ENCODE assay signal across 1 cellular context in the genomic region with DNA sequence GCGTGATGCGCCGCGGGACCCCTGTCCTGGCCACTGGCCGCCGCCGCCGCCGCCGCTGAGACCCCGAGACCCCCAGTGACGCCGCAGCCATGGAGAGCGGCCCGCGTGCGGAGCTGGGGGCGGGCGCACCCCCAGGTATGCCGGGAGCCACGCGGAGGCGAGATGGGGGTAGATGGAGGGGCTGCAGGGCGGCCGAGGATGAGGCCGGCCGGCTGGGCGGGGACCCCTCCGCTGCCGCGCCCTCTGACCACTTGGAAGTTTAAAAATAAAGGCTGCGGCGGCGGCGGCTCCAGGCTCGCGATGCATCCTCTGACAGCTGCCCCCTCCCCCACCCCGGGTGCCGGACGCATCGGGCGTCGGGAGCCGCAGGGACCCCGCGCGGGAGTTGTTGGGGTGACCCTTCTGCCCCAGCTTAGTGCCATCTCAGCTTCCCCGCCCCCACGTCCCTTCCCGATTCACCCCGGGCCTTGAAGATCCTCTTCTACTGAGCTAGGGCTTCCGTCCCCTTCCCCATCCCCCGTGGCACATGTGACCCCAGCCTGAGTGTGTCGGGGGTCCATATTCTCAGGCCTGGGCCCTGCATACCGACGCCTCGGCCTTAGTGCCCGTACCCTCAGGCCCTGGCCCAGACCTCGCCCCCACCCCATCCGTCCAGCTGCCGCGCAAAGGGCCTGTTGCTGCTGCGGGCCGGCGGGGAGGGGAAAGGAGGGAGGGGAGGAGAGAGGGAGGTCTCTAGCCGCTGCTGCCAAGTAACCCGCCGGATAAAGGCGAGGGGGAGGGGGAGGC.
TF ChIP-seq lines count a peak whose summit lies in the region.

No MANE protein-coding gene starts in this region.

TF ChIP-seq in HEK293, 187 proteins besides CTCF, POLR2A, EP300 and RAD21 (continued from another document and continues in another):
- TF ChIP-seq, protein P1, sequence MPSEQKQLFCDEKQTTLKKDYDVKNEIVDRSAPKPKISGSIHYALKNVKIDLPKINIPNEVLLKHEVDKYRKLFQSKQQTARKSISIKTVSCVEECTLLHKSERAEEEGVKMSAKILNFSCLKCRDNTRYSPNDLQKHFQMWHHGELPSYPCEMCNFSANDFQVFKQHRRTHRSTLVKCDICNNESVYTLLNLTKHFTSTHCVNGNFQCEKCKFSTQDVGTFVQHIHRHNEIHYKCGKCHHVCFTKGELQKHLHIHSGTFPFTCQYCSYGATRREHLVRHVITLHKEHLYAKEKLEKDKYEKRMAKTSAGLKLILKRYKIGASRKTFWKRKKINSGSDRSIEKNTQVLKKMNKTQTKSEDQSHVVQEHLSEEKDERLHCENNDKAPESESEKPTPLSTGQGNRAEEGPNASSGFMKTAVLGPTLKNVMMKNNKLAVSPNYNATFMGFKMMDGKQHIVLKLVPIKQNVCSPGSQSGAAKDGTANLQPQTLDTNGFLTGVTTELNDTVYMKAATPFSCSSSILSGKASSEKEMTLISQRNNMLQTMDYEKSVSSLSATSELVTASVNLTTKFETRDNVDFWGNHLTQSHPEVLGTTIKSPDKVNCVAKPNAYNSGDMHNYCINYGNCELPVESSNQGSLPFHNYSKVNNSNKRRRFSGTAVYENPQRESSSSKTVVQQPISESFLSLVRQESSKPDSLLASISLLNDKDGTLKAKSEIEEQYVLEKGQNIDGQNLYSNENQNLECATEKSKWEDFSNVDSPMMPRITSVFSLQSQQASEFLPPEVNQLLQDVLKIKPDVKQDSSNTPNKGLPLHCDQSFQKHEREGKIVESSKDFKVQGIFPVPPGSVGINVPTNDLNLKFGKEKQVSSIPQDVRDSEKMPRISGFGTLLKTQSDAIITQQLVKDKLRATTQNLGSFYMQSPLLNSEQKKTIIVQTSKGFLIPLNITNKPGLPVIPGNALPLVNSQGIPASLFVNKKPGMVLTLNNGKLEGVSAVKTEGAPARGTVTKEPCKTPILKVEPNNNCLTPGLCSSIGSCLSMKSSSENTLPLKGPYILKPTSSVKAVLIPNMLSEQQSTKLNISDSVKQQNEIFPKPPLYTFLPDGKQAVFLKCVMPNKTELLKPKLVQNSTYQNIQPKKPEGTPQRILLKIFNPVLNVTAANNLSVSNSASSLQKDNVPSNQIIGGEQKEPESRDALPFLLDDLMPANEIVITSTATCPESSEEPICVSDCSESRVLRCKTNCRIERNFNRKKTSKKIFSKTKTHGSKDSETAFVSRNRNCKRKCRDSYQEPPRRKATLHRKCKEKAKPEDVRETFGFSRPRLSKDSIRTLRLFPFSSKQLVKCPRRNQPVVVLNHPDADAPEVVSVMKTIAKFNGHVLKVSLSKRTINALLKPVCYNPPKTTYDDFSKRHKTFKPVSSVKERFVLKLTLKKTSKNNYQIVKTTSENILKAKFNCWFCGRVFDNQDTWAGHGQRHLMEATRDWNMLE (tag by site-specific recombination; conservative IDR thresholded peaks at IDR 0.05; ENCODE audit: low read depth), result no peak
- TF ChIP-seq ELK4 (IDR thresholded peaks at IDR 0.05; ENCODE audit: borderline replicate concordance, low read depth, low read length) (no peak), ZNF677 (tag by site-specific recombination; IDR thresholded peaks at IDR 0.05) (no peak), ZNF501 (tag by site-specific recombination; IDR thresholded peaks at IDR 0.05) (peak; percentile 95), FEZF1 (tag by site-specific recombination; IDR thresholded peaks at IDR 0.05) (no peak), ZFP41 (tag by site-specific recombination; IDR thresholded peaks at IDR 0.05; ENCODE audit: borderline replicate concordance) (no peak), ZNF174 (tag by site-specific recombination; IDR thresholded peaks at IDR 0.05) (no peak), BCL11A (tag by site-specific recombination; IDR thresholded peaks at IDR 0.05; ENCODE audit: low read depth) (peak; percentile 85; the same call in 1 of the 2 replicates), ZNF335 (tag by site-specific recombination; conservative IDR thresholded peaks at IDR 0.05) (peak; percentile 79), ZNF292 (tag by site-specific recombination; IDR thresholded peaks at IDR 0.05; ENCODE audit: borderline replicate concordance, low read depth) (no peak), ZNF223 (tag by site-specific recombination; IDR thresholded peaks at IDR 0.05) (no peak), ZNF2 (tag by site-specific recombination; IDR thresholded peaks at IDR 0.05) (peak; percentile 61; the same call in 1 of the 2 replicates), ZNF549 (tag by site-specific recombination; IDR thresholded peaks at IDR 0.05) (no peak), ZNF138 (tag by site-specific recombination; IDR thresholded peaks at IDR 0.05; ENCODE audit: borderline replicate concordance) (no peak), OSR2 (tag by site-specific recombination; IDR thresholded peaks at IDR 0.05) (no peak), ZNF510 (tag by site-specific recombination; IDR thresholded peaks at IDR 0.05; ENCODE audit: insufficient replicate concordance) (no peak), KLF17 (tag by site-specific recombination; IDR thresholded peaks at IDR 0.05) (peak; percentile 59; the same call in 1 of the 2 replicates), ZNF26 (tag by site-specific recombination; IDR thresholded peaks at IDR 0.05) (no peak), ZBTB11 (tag by site-specific recombination; conservative IDR thresholded peaks at IDR 0.05; ENCODE audit: low read depth) (peak; percentile 35; the same call in 1 of the 2 replicates), PBX3 (CRISPR knock-in tag; IDR thresholded peaks at IDR 0.05) (no peak), ZNF394 (tag by site-specific recombination; IDR thresholded peaks at IDR 0.05; ENCODE audit: borderline replicate concordance) (peak; percentile 36; the same call in 1 of the 2 replicates), ZNF114 (tag by site-specific recombination; IDR thresholded peaks at IDR 0.05) (no peak), ZNF76 (tag by site-specific recombination; IDR thresholded peaks at IDR 0.05; ENCODE audit: borderline replicate concordance, low read depth) (peak; percentile 79), ZBTB6 (tag by site-specific recombination; IDR thresholded peaks at IDR 0.05) (0 out of 2 replicates have a peak, but pooled peaks have one; percentile 13), ZNF843 (tag by site-specific recombination; IDR thresholded peaks at IDR 0.05) (0 out of 2 replicates have a peak, but pooled peaks have one; percentile 54), ZBTB48 (tag by site-specific recombination; IDR thresholded peaks at IDR 0.05) (no peak; the same call in none of the 2 replicates), ZNF391 (tag by site-specific recombination; IDR thresholded peaks at IDR 0.05; ENCODE audit: borderline replicate concordance, low read depth) (no peak), ZNF610 (tag by site-specific recombination; IDR thresholded peaks at IDR 0.05; ENCODE audit: borderline replicate concordance) (no peak), ZBTB8A (tag by site-specific recombination; IDR thresholded peaks at IDR 0.05) (peak; percentile 63), SCRT2 (tag by site-specific recombination; IDR thresholded peaks at IDR 0.05) (peak; percentile 100), ZNF140 (tag by site-specific recombination; IDR thresholded peaks at IDR 0.05) (no peak), SP3 (tag by site-specific recombination; IDR thresholded peaks at IDR 0.05) (peak; percentile 76), GLI4 (tag by site-specific recombination; IDR thresholded peaks at IDR 0.05) (no peak), IKZF3 (tag by site-specific recombination; IDR thresholded peaks at IDR 0.05) (no peak)
- TF ChIP-seq, protein P2, sequence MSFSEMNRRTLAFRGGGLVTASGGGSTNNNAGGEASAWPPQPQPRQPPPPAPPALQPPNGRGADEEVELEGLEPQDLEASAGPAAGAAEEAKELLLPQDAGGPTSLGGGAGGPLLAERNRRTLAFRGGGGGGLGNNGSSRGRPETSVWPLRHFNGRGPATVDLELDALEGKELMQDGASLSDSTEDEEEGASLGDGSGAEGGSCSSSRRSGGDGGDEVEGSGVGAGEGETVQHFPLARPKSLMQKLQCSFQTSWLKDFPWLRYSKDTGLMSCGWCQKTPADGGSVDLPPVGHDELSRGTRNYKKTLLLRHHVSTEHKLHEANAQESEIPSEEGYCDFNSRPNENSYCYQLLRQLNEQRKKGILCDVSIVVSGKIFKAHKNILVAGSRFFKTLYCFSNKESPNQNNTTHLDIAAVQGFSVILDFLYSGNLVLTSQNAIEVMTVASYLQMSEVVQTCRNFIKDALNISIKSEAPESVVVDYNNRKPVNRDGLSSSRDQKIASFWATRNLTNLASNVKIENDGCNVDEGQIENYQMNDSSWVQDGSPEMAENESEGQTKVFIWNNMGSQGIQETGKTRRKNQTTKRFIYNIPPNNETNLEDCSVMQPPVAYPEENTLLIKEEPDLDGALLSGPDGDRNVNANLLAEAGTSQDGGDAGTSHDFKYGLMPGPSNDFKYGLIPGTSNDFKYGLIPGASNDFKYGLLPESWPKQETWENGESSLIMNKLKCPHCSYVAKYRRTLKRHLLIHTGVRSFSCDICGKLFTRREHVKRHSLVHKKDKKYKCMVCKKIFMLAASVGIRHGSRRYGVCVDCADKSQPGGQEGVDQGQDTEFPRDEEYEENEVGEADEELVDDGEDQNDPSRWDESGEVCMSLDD (tag by site-specific recombination; IDR thresholded peaks at IDR 0.05), result peak; percentile 94
- TF ChIP-seq, protein P3, sequence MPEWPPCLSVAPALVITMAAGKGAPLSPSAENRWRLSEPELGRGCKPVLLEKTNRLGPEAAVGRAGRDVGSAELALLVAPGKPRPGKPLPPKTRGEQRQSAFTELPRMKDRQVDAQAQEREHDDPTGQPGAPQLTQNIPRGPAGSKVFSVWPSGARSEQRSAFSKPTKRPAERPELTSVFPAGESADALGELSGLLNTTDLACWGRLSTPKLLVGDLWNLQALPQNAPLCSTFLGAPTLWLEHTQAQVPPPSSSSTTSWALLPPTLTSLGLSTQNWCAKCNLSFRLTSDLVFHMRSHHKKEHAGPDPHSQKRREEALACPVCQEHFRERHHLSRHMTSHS (tag by site-specific recombination; IDR thresholded peaks at IDR 0.05), result no peak
